19 cellular contexts compared by ENCODE assay signal in genomic region chr11:74035264-74035663, GRCh38. TPM values are rescaled to one million over a fixed set of nuclear protein-coding genes. Genes with fewer than 3 reads are reported as not detected.
DNase-seq lines count a peak whose midpoint lies in the region; ATAC-seq and TF ChIP-seq lines count a peak whose summit lies in the region.
"Had no signal": no experiment of that assay in that cellular context is flagged by ENCODE, and none has a peak within 500 bp of the region (broad histone marks: within the 10 kb centered on the region; RNA-seq: fewer than 3 reads in every experiment).

No MANE protein-coding gene starts in this region.

- no peak overlapping the region for H3K27ac ChIP-seq in CD8-positive, alpha-beta memory T cell (ENCODE audit: low read depth, low read length)
- no peak overlapping the region for H3K27ac ChIP-seq in mesenchymal stem cell (ENCODE audit: low read length, poor library complexity, severe bottlenecking)
- H3K27ac ChIP-seq in ascending aorta: peak overlapping the region in 1 of 2 donors; percentile 39
- H3K27ac ChIP-seq: colonic mucosa, neutrophil, psoas muscle, RWPE1 had no signal

- H4K8ac ChIP-seq in mesenchymal stem cell (ENCODE audit: low read length): no peak overlapping the region

- peaks cover 8% of the 10 kb centered on the region for H3K79me1 ChIP-seq in mesenchymal stem cell (replicated peaks; ENCODE audit: low read length, poor library complexity, severe bottlenecking)

- no peak overlapping the region for H3K23ac ChIP-seq in mesenchymal stem cell (ENCODE audit: low read length in 2 of 2)

- H3K14ac ChIP-seq in mesenchymal stem cell (ENCODE audit: low read length in 2 of 2): no peak overlapping the region

- no peak for DNase-seq in CD8-positive, alpha-beta memory T cell
- DNase-seq in LNCaP clone FGC (ENCODE audit: low read depth) (peak; percentile 95), chondrocyte (ENCODE audit: low spot score) (no peak), mesenchymal stem cell (peak; percentile 69), NK-92 (lab: John Stamatoyannopoulos, UW; ENCODE audit: unreplicated experiment) (no peak), ascending aorta (ENCODE audit: low spot score in 2 of 2) (no peak)
- DNase-seq: activated CD4-positive, alpha-beta T cell treated with anti-CD3 and anti-CD28 coated beads for 36 hours; colonic mucosa; Kasumi-1; kidney glomerular epithelial cell; NCI-H1694 treated with DMSO at 0.1 percent for 48 hours; NCI-H526 treated with DMSO at 0.1 percent for 48 hours; psoas muscle; stimulated activated CD8-positive, alpha-beta memory T cell treated with anti-CD3 and anti-CD28 coated beads, Interleukin-4, amount 100 ng/mL, for 48 hours; trophoblast cell had no signal

- H2BK12ac ChIP-seq in mesenchymal stem cell (ENCODE audit: low read length in 2 of 2): no peak overlapping the region

- no peak overlapping the region for H3K4me3 ChIP-seq in CD8-positive, alpha-beta memory T cell (ENCODE audit: low read length)
- H3K4me3 ChIP-seq in LNCaP clone FGC (ENCODE audit: low read depth, low read length) (no peak overlapping the region), mesenchymal stem cell (ENCODE audit: insufficient read depth in 1 of 2, low read depth in 1 of 2, low read length in 2 of 2) (no peak overlapping the region), ascending aorta (no peak overlapping the region)
- H3K4me3 ChIP-seq: colonic mucosa, psoas muscle had no signal

- H2BK5ac ChIP-seq in mesenchymal stem cell (ENCODE audit: low read depth, low read length, poor library complexity, severe bottlenecking): no peak overlapping the region

- H3K4me1 Mint-ChIP-seq in CD8-positive, alpha-beta memory T cell: peaks cover 14 to 21% (median 19%) of the 10 kb centered on the region in 3 donors
- peaks cover 12% of the 10 kb centered on the region for H3K4me1 Mint-ChIP-seq in chondrocyte (ENCODE audit: low read depth)

- no peak overlapping the region for H2BK15ac ChIP-seq in mesenchymal stem cell (ENCODE audit: low read depth, poor library complexity, severe bottlenecking)

- no peaks in the 10 kb centered on the region for H3K9me3 Mint-ChIP-seq in CD8-positive, alpha-beta memory T cell
- no peaks in the 10 kb centered on the region for H3K9me3 Mint-ChIP-seq in chondrocyte (ENCODE audit: low read depth)
- H3K9me3 Mint-ChIP-seq: T-helper 1 cell treated with Interleukin-12 subunit alpha and Interleukin-12 subunit beta and Interleukin-4 antibody, amounts not matched to agents 30 μg/mL and 1 μg/mL, for 36 hours had no signal

- H3K27ac Mint-ChIP-seq in CD8-positive, alpha-beta memory T cell: peak overlapping the region in 5 of 8 donors; percentile 3 to 83 (median 17)
- peak overlapping the region; percentile 67 for H3K27ac Mint-ChIP-seq in chondrocyte (ENCODE audit: unreplicated experiment)
- H3K27ac Mint-ChIP-seq: activated CD4-positive, alpha-beta T cell treated with anti-CD3 and anti-CD28 coated beads for 36 hours; T-helper 1 cell treated with Interleukin-12 subunit alpha and Interleukin-12 subunit beta and Interleukin-4 antibody, amounts not matched to agents 30 μg/mL and 1 μg/mL, for 36 hours had no signal

- no peak overlapping the region for H2AK5ac ChIP-seq in mesenchymal stem cell (ENCODE audit: low read length, severe bottlenecking)

- H4K91ac ChIP-seq in mesenchymal stem cell (ENCODE audit: low read length): no peak overlapping the region

- H2AFZ ChIP-seq in mesenchymal stem cell (ENCODE audit: low read depth, low read length): no peak overlapping the region

- WGBS in mesenchymal stem cell: no CpG with 5 or more reads among the region's 1 CpG

- no peak overlapping the region for H3K9ac ChIP-seq in mesenchymal stem cell (ENCODE audit: low read length)

- peaks cover 16% of the 10 kb centered on the region for H3K36me3 ChIP-seq in CD8-positive, alpha-beta memory T cell (ENCODE audit: insufficient read depth, low read length)
- H3K36me3 ChIP-seq in mesenchymal stem cell (ENCODE audit: control insufficient read depth in 1 of 2, insufficient read depth in 2 of 2, low read depth in 1 of 2, low read length in 2 of 2) (peaks cover 43 to 77% of the 10 kb centered on the region in 2 experiments), ascending aorta (peaks cover 30 to 48% of the 10 kb centered on the region in 2 donors)
- H3K36me3 ChIP-seq: colonic mucosa had no signal

- POLR2A ChIA-PET in CD8-positive, alpha-beta memory T cell (lab: Charles Lee): interaction anchor here (1.4 kb wide), 1 partner anchor 53 kb away, joined by 3 read pairs; the partner anchor contains the start of gene UCP2

- H3K9me3 ChIP-seq in CD8-positive, alpha-beta memory T cell (ENCODE audit: low read length): no peaks in the 10 kb centered on the region
- H3K9me3 ChIP-seq in mesenchymal stem cell (ENCODE audit: control insufficient read depth, low read length) (no peaks in the 10 kb centered on the region), ascending aorta (no peaks in the 10 kb centered on the region)
- H3K9me3 ChIP-seq: colonic mucosa, neutrophil, psoas muscle had no signal

- no peaks in the 10 kb centered on the region for H3K27me3 ChIP-seq in CD8-positive, alpha-beta memory T cell (ENCODE audit: insufficient read depth, low read length, poor library complexity, severe bottlenecking)
- H3K27me3 ChIP-seq in mesenchymal stem cell (ENCODE audit: control insufficient read depth in 1 of 2, insufficient read depth in 1 of 2, low read length in 2 of 2): no peaks in the 10 kb centered on the region
- H3K27me3 ChIP-seq in ascending aorta: no peaks in the 10 kb centered on the region
- H3K27me3 ChIP-seq: colonic mucosa, neutrophil had no signal

- peaks cover 12% of the 10 kb centered on the region for H3K4me1 ChIP-seq in CD8-positive, alpha-beta memory T cell (ENCODE audit: insufficient read depth, low read length)
- H3K4me1 ChIP-seq in mesenchymal stem cell (ENCODE audit: control insufficient read depth, insufficient read depth, low read depth, low read length): no peaks in the 10 kb centered on the region
- H3K4me1 ChIP-seq in ascending aorta: no peaks in the 10 kb centered on the region
- H3K4me1 ChIP-seq: colonic mucosa, psoas muscle had no signal

- H3K27me3 Mint-ChIP-seq in CD8-positive, alpha-beta memory T cell: no peaks in the 10 kb centered on the region
- H3K27me3 Mint-ChIP-seq in chondrocyte (ENCODE audit: low read depth): no peaks in the 10 kb centered on the region
- H3K27me3 Mint-ChIP-seq: activated CD4-positive, alpha-beta T cell treated with anti-CD3 and anti-CD28 coated beads for 36 hours had no signal

- H3K4ac ChIP-seq in mesenchymal stem cell (ENCODE audit: low read depth in 1 of 2, low read length in 2 of 2): no peak overlapping the region

- H3K4me3 Mint-ChIP-seq in CD8-positive, alpha-beta memory T cell: no peak overlapping the region
- no peak overlapping the region for H3K4me3 Mint-ChIP-seq in chondrocyte (ENCODE audit: unreplicated experiment)
- H3K4me3 Mint-ChIP-seq: activated CD4-positive, alpha-beta T cell treated with anti-CD3 and anti-CD28 coated beads for 36 hours; T-helper 1 cell treated with Interleukin-12 subunit alpha and Interleukin-12 subunit beta and Interleukin-4 antibody, amounts not matched to agents 30 μg/mL and 1 μg/mL, for 36 hours had no signal

- CTCF ChIA-PET in CD8-positive, alpha-beta memory T cell (lab: Charles Lee): interaction anchor here (1.0 to 4.2 kb wide), 2 partner anchors 56 to 71 kb away, joined by 3 to 17 read pairs; no protein-coding TSS in a partner anchor

- peaks cover 0 to 77% (median 18%) of the 10 kb centered on the region in 3 donors for H3K36me3 Mint-ChIP-seq in CD8-positive, alpha-beta memory T cell
- H3K36me3 Mint-ChIP-seq in chondrocyte (ENCODE audit: low read depth): peaks cover 35% of the 10 kb centered on the region

- H3K4me2 ChIP-seq in mesenchymal stem cell (ENCODE audit: low read length, poor library complexity, severe bottlenecking): no peak overlapping the region

- intact Hi-C loops in ascending aorta (cut with DNase I): no loop called here

- no peak for ATAC-seq in HG03565 (IDR thresholded peaks at IDR 0.05; ENCODE audit: unreplicated experiment)
- ATAC-seq: activated CD4-positive, alpha-beta T cell treated with anti-CD3 and anti-CD28 coated beads for 36 hours; psoas muscle had no signal

- H3K18ac ChIP-seq in mesenchymal stem cell (ENCODE audit: low read depth in 1 of 2, low read length in 2 of 2): no peak overlapping the region

- no peak for TF ChIP-seq CTCF in LNCaP clone FGC (IDR thresholded peaks at IDR 0.05; ENCODE audit: control insufficient read depth, extremely low read depth, insufficient read depth)
- no peak for TF ChIP-seq CTCF in chondrocyte (IDR thresholded peaks at IDR 0.05)
- no peak for TF ChIP-seq CTCF in ascending aorta (IDR thresholded peaks at IDR 0.05)

- H2BK120ac ChIP-seq in mesenchymal stem cell (ENCODE audit: low read depth, low read length): no peak overlapping the region

RNA-seq across cellular contexts. Expression of gene UCP3, which starts 26.4 kb away (rescaled TPM):
- 1 to 10 TPM; 2.8 to 2.9 TPM for total RNA-seq in CD8-positive, alpha-beta memory T cell
- 0.36 TPM for polyA plus RNA-seq in CD8-positive, alpha-beta memory T cell
- total RNA-seq in chondrocyte (0.47 to 1.6 TPM (median 1.3 TPM) in 3 replicates), ascending aorta (not detected)
- 0.23 TPM for polyA plus RNA-seq in mesenchymal stem cell (2013, experiment 1 of 2)
- 0.33 TPM for polyA plus RNA-seq in mesenchymal stem cell (2013, experiment 2 of 2)

RNA-seq across cellular contexts. Expression of gene UCP2, which starts 52.6 kb away (rescaled TPM):
- 100 to 1,000 TPM; 279 to 295 TPM for total RNA-seq in CD8-positive, alpha-beta memory T cell
- 962 TPM for polyA plus RNA-seq in CD8-positive, alpha-beta memory T cell
- total RNA-seq in chondrocyte (10.4 to 47.2 TPM (median 41.0 TPM) in 3 replicates), ascending aorta (2.7 TPM)
- 19.7 TPM for polyA plus RNA-seq in mesenchymal stem cell (2013, experiment 1 of 2)
- polyA plus RNA-seq in mesenchymal stem cell (2013, experiment 2 of 2): 20.0 TPM

Comparison
In these comparisons a context has a peak if more than half of its experiments do, and no peak if none do; other contexts are left out.
1. DNase-seq: peak in LNCaP clone FGC (single experiment) and mesenchymal stem cell (single experiment); none in CD8-positive, alpha-beta memory T cell (0 of 5), chondrocyte (single experiment), NK-92 (single experiment) and ascending aorta (0 of 2).